ENCODE assay signal across 8 cellular contexts in the genomic region with DNA sequence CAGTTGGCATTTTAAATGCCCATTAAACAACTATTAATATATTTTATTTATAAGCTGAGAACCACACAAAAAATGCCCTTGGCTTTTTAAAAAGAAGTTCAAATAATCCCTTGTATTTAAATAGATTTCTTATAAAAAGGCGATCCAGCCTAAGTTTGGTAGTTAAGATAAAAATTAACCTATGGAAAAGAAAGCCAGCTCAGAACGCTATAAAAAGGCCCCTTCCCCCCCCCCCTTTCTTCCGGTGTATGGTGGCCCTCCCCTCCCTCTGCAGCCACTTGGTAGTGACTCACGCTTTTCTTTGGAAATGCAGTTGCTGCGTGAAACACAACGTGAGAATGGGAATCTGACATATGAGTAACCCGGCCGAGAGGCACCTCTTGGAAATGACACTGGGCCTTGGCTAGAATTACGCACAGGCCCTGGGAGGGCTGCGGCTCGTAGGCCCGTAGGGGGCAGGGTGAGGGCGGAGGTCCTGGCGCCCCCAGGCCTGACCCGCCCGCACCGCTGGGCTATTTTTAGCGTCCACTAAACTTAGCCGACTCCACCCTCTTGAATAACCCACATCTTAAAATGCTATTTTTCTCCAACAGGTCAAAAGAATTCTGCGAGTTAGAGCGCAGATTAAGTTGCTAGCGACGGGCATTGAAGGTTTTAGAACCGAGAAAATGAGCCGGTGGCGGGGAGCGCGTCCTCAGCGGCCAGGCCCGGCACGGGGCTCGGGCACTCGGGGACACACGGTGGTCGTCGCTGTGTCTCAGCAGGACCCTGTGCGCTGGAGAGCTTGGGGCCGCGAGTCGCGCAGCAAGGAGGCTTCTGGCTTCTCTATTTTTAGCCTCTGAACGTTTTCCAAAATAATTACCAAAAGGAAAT.
DNase-seq lines count a peak whose midpoint lies in the region; ATAC-seq and TF ChIP-seq lines count a peak whose summit lies in the region.

No MANE protein-coding gene starts in this region.

- peak; percentile 49 for DNase-seq in Ammon's horn (ENCODE audit: low spot score)
- DNase-seq in SK-N-DZ (ENCODE audit: low spot score) = peak; percentile 55
- DNase-seq in activated naive CD8-positive, alpha-beta T cell treated with anti-CD3 and anti-CD28 coated beads, Interleukin-2, amount 50 U/mL, for 16 hours (ENCODE audit: low read depth, low spot score) = peak; percentile 42
- peak; percentile 95 to 99 for DNase-seq in cardiac muscle cell (ENCODE audit: low read depth in 1 of 2, low spot score in 1 of 2)

- H3K27me3 ChIP-seq in HUES6 (ENCODE audit: control insufficient read depth, insufficient read depth, low read length) = peaks cover 25% of the 10 kb centered on the region
- H3K27me3 ChIP-seq in cardiac muscle cell = no peaks in the 10 kb centered on the region
- H3K27me3 ChIP-seq in parathyroid adenoma (ENCODE audit: control insufficient read depth, insufficient read depth, low read length) = no peaks in the 10 kb centered on the region
- no peaks in the 10 kb centered on the region for H3K27me3 ChIP-seq in thymus (ENCODE audit: control insufficient read depth, insufficient read depth)

- no peaks in the 10 kb centered on the region for H3K79me2 ChIP-seq in parathyroid adenoma

- peaks cover 11% of the 10 kb centered on the region for H3K9me3 ChIP-seq in HUES6 (ENCODE audit: control insufficient read depth, insufficient read depth, low read depth, low read length)
- no peaks in the 10 kb centered on the region for H3K9me3 ChIP-seq in cardiac muscle cell (ENCODE audit: low read depth)
- H3K9me3 ChIP-seq in parathyroid adenoma (ENCODE audit: control insufficient read depth, low read length) = no peaks in the 10 kb centered on the region
- no peaks in the 10 kb centered on the region for H3K9me3 ChIP-seq in thymus (ENCODE audit: control insufficient read depth)

- peak; percentile 12 for ATAC-seq in GM19438 (IDR thresholded peaks at IDR 0.05; ENCODE audit: low read depth, unreplicated experiment)

- TF ChIP-seq CTCF in cardiac muscle cell (IDR thresholded peaks at IDR 0.05; ENCODE audit: low read depth, low read length) (peak; percentile 5), parathyroid adenoma (IDR thresholded peaks at IDR 0.05) (no peak)

- 1% methylated on average over 42 of the region's 42 CpGs for WGBS in thymus

- peak overlapping the region; percentile 77 for H3K9ac ChIP-seq in HUES6 (ENCODE audit: low read length)
- no peak overlapping the region for H3K9ac ChIP-seq in parathyroid adenoma

- H3K36me3 ChIP-seq in HUES6 (ENCODE audit: control insufficient read depth, insufficient read depth, low read length) = no peaks in the 10 kb centered on the region
- no peaks in the 10 kb centered on the region for H3K36me3 ChIP-seq in cardiac muscle cell
- H3K36me3 ChIP-seq in parathyroid adenoma (ENCODE audit: control insufficient read depth, insufficient read depth, low read length) = no peaks in the 10 kb centered on the region
- H3K36me3 ChIP-seq in thymus (ENCODE audit: control insufficient read depth, insufficient read depth) = no peaks in the 10 kb centered on the region

- peaks cover 22% of the 10 kb centered on the region; the same call in 1 of the 2 replicates for H3K4me1 ChIP-seq in HUES6 (ENCODE audit: control insufficient read depth, insufficient read depth, low read length)
- H3K4me1 ChIP-seq in cardiac muscle cell (ENCODE audit: low read depth) = peaks cover 35% of the 10 kb centered on the region
- peaks cover 19% of the 10 kb centered on the region for H3K4me1 ChIP-seq in parathyroid adenoma
- peaks cover 25% of the 10 kb centered on the region for H3K4me1 ChIP-seq in thymus (ENCODE audit: control insufficient read depth, insufficient read depth, low read length)

- H2AFZ ChIP-seq in parathyroid adenoma = peak overlapping the region; percentile 83

- H3K4me2 ChIP-seq in parathyroid adenoma (ENCODE audit: low read length) = peak overlapping the region; percentile 86

- H3K27ac ChIP-seq in HUES6 (ENCODE audit: low read depth, low read length) (peak overlapping the region; percentile 78; the same call in 1 of the 2 replicates), cardiac muscle cell (peak overlapping the region; percentile 99), parathyroid adenoma (peak overlapping the region; percentile 99), thymus (ENCODE audit: low read depth) (peak overlapping the region; percentile 94)

- H3K4me3 ChIP-seq in HUES6 (ENCODE audit: low read depth, low read length) (peak overlapping the region; percentile 63), cardiac muscle cell (peak overlapping the region; percentile 27), parathyroid adenoma (ENCODE audit: low read depth, low read length) (peak overlapping the region; percentile 46), thymus (ENCODE audit: low read length) (peak overlapping the region; percentile 54)

Comparison
In these comparisons a context has a peak if more than half of its experiments do, and no peak if none do; other contexts are left out.
1. Peak in every context shown above with its lines: DNase-seq, ATAC-seq, H3K4me3 ChIP-seq and H3K27ac ChIP-seq.
2. DNase-seq: peak in every context shown above with its lines; median percentile 97 in cardiac muscle cell; 55 in SK-N-DZ; 49 in Ammon's horn; 42 in activated naive CD8-positive, alpha-beta T cell treated with anti-CD3 and anti-CD28 coated beads, Interleukin-2, amount 50 U/mL, for 16 hours.